Comparison of ENCODE assay signal across 13 cellular contexts in genomic region chr3:25430942-25431570, GRCh38. TPM values are rescaled to one million over a fixed set of nuclear protein-coding genes. Genes with fewer than 3 reads are reported as not detected.
DNase-seq lines count a peak whose midpoint lies in the region; ATAC-seq and TF ChIP-seq lines count a peak whose summit lies in the region.
"Had no signal": no experiment of that assay in that cellular context is flagged by ENCODE, and none has a peak within 500 bp of the region (broad histone marks: within the 10 kb centered on the region; RNA-seq: fewer than 3 reads in every experiment).

No MANE protein-coding gene starts in this region.

- no peak for ATAC-seq in GM19463 (IDR thresholded peaks at IDR 0.05; ENCODE audit: unreplicated experiment)
- ATAC-seq: activated naive CD4-positive, alpha-beta T cell treated with anti-CD3 and anti-CD28 coated beads, Interleukin-2, amount 50 U/mL, for 72 hours had no signal

- no peak for TF ChIP-seq CTCF in Calu3 (IDR thresholded peaks at IDR 0.05; ENCODE audit: unreplicated experiment)
- no peak for TF ChIP-seq CTCF in brain microvascular endothelial cell (IDR thresholded peaks at IDR 0.05; ENCODE audit: low read depth, low read length, missing control alignments)
- no peak for TF ChIP-seq CTCF in sigmoid colon (IDR thresholded peaks at IDR 0.05)

- CTCF ChIA-PET in Calu3 (lab: Charles Lee) = interaction anchor here (0.6 to 0.7 kb wide), 3 partner anchors 103 to 350 kb away, joined by 3 to 4 read pairs (median 3); no protein-coding TSS in a partner anchor

- H3K36me3 Mint-ChIP-seq in Calu3 (ENCODE audit: insufficient read depth, unreplicated experiment) = peaks cover 73% of the 10 kb centered on the region

- H3K27ac ChIP-seq in brain microvascular endothelial cell (peak overlapping the region; percentile 99), sigmoid colon (peak overlapping the region; percentile 87 to 95 (median 91))

- no peaks in the 10 kb centered on the region for H3K27me3 Mint-ChIP-seq in Calu3 (ENCODE audit: unreplicated experiment)

- TF ChIP-seq POLR2A in sigmoid colon (IDR thresholded peaks at IDR 0.05) = no peak

- H3K9me3 Mint-ChIP-seq in Calu3 (ENCODE audit: low read depth, unreplicated experiment) = no peaks in the 10 kb centered on the region
- H3K9me3 Mint-ChIP-seq: activated naive CD4-positive, alpha-beta T cell treated with anti-CD3 and anti-CD28 coated beads, Interleukin-2, amount 50 U/mL, for 72 hours had no signal

- peaks cover 36% of the 10 kb centered on the region for H3K4me1 Mint-ChIP-seq in Calu3 (ENCODE audit: low read depth, unreplicated experiment)

- peak overlapping the region; percentile 90 for H3K4me3 ChIP-seq in brain microvascular endothelial cell (ENCODE audit: low read depth, low read length)
- no peak overlapping the region for H3K4me3 ChIP-seq in iPS-15b (ENCODE audit: low read depth, low read length)
- H3K4me3 ChIP-seq in sigmoid colon = peak overlapping the region; percentile 10 to 73 (median 65)

- no TSS peak for BruUV-seq in Calu3 (replicated peaks; lab: Mats Ljungman, UMichigan)

- H3K27me3 ChIP-seq in brain microvascular endothelial cell (replicated peaks) (no peaks in the 10 kb centered on the region), iPS-15b (ENCODE audit: control insufficient read depth, insufficient read depth, low read length) (peaks cover 3% of the 10 kb centered on the region), sigmoid colon (no peaks in the 10 kb centered on the region)

- no peak for DNase-seq in Calu3
- no peak for DNase-seq in brain microvascular endothelial cell
- DNase-seq in sigmoid colon = no peak
- no peak for DNase-seq in activated CD4-positive, alpha-beta T cell treated with anti-CD3 and anti-CD28 coated beads for 1 hour
- DNase-seq in midbrain (lab: John Stamatoyannopoulos, UW) = no peak
- no peak for DNase-seq in Ammon's horn (ENCODE audit: low spot score)
- DNase-seq: AML-193, cortex of kidney, DMS79 treated with DMSO at 0.1 percent for 48 hours, NCI-H1092 had no signal

- in situ Hi-C loops in brain microvascular endothelial cell (cut with HindIII; ENCODE audit: low pct_ligation_motif_present, low sequenced_read_pairs) = no loop called here

- H3K36me3 ChIP-seq in brain microvascular endothelial cell (replicated peaks) = no peaks in the 10 kb centered on the region
- no peaks in the 10 kb centered on the region for H3K36me3 ChIP-seq in iPS-15b (ENCODE audit: control insufficient read depth, insufficient read depth, low read length)
- H3K36me3 ChIP-seq in sigmoid colon = no peaks in the 10 kb centered on the region

- H3K9me3 ChIP-seq in iPS-15b (ENCODE audit: control insufficient read depth, insufficient read depth, low read length) = no peaks in the 10 kb centered on the region
- no peaks in the 10 kb centered on the region for H3K9me3 ChIP-seq in sigmoid colon

- WGBS in sigmoid colon, 2 donors = 45 to 51% methylated on average over 4 of the region's 4 CpGs

- peak overlapping the region; percentile 3 for H3K9ac ChIP-seq in iPS-15b (ENCODE audit: low read depth, low read length)

- TF ChIP-seq EP300 in sigmoid colon (IDR thresholded peaks at IDR 0.05) = no peak

- intact Hi-C loops in Calu3 (cut with micrococcal nuclease; ENCODE audit: unreplicated experiment) (loop anchor here (1.0 to 5.0 kb wide), 3 partner anchors 163 to 659 kb away; no protein-coding TSS in a partner anchor), sigmoid colon (cut with DNase I) (no loop called here)

- peak overlapping the region; percentile 85 for H3K4me3 Mint-ChIP-seq in Calu3 (ENCODE audit: low read depth, unreplicated experiment)

- peak overlapping the region; percentile 91 for H3K27ac Mint-ChIP-seq in Calu3 (ENCODE audit: unreplicated experiment)
- H3K27ac Mint-ChIP-seq: activated naive CD4-positive, alpha-beta T cell treated with anti-CD3 and anti-CD28 coated beads, Interleukin-2, amount 50 U/mL, for 72 hours had no signal

- H3K4me1 ChIP-seq in iPS-15b (ENCODE audit: control insufficient read depth, insufficient read depth, low read length) (peaks cover 16% of the 10 kb centered on the region), sigmoid colon (peaks cover 0 to 29% (median 21%) of the 10 kb centered on the region in 4 donors)

RNA-seq across cellular contexts. Expression of gene RARB, which starts 3.0 kb away (rescaled TPM):
- total RNA-seq in Calu3 (2022) = 29.8 and 31.3 TPM in 2 replicates
- total RNA-seq in sigmoid colon = 10 to 100 TPM in 3 of 4 donors, 1 to 10 TPM in 1; 8.3 to 18.5 (median 11.9) TPM
- 1 to 10 TPM; 1.2 to 2.4 (median 2.1) TPM for polyA plus RNA-seq in sigmoid colon
- total RNA-seq: activated naive CD4-positive, alpha-beta T cell treated with anti-CD3 and anti-CD28 coated beads, Interleukin-2, amount 50 U/mL, for 72 hours had no signal
